8 cellular contexts compared by ENCODE assay signal in genomic region chr11:78138694-78139421, GRCh38. TPM values are rescaled to one million over a fixed set of nuclear protein-coding genes. Genes with fewer than 3 reads are reported as not detected.
DNase-seq lines count a peak whose midpoint lies in the region; ATAC-seq and TF ChIP-seq lines count a peak whose summit lies in the region.

No MANE protein-coding gene starts in this region.

- H3K27me3 ChIP-seq in rectal smooth muscle tissue (ENCODE audit: control insufficient read depth, insufficient read depth, low read length) = no peaks in the 10 kb centered on the region

- peak overlapping the region; percentile 97 for H3K27ac Mint-ChIP-seq in HFFc6
- peak overlapping the region; percentile 93 for H3K27ac Mint-ChIP-seq in activated CD8-positive, alpha-beta T cell treated with anti-CD3 and anti-CD28 coated beads, Interleukin-2, amount 10 ng/mL, durations not matched to agents 7 days and 5 days

- H3K4me1 Mint-ChIP-seq in HFFc6 (ENCODE audit: low read depth) = peaks cover 43% of the 10 kb centered on the region
- peaks cover 44% of the 10 kb centered on the region for H3K4me1 Mint-ChIP-seq in activated CD8-positive, alpha-beta T cell treated with anti-CD3 and anti-CD28 coated beads, Interleukin-2, amount 10 ng/mL, durations not matched to agents 7 days and 5 days (ENCODE audit: low read depth)

- H3K4me3 ChIP-seq in NB4 (ENCODE audit: low read depth, low read length) = peak overlapping the region; percentile 99
- H3K4me3 ChIP-seq in fibroblast of the aortic adventitia (ENCODE audit: low read depth, low read length) = peak overlapping the region; percentile 83
- H3K4me3 ChIP-seq in rectal smooth muscle tissue (ENCODE audit: low read length) = peak overlapping the region; percentile 77

- peak overlapping the region; percentile 46 for H3K9ac ChIP-seq in rectal smooth muscle tissue (ENCODE audit: low read length)

- H3K4me1 ChIP-seq in rectal smooth muscle tissue (ENCODE audit: control insufficient read depth, insufficient read depth, low read length) = peaks cover 5% of the 10 kb centered on the region

- H3K27ac ChIP-seq in rectal smooth muscle tissue (ENCODE audit: low read depth, low read length) = peak overlapping the region; percentile 31

- POLR2A ChIA-PET in activated CD8-positive, alpha-beta T cell treated with anti-CD3 and anti-CD28 coated beads, Interleukin-2, amount 10 ng/mL, durations not matched to agents 7 days and 5 days (lab: Charles Lee) = interaction anchor here (0.6 to 1.7 kb wide), 20 partner anchors 9 to 436 kb away, joined by 3 to 18 read pairs (median 4); partner anchors contain the start of genes INTS4, KCTD21, NARS2 and NDUFC2

- no peaks in the 10 kb centered on the region for H3K36me3 ChIP-seq in rectal smooth muscle tissue (ENCODE audit: control insufficient read depth, insufficient read depth, low read length)

- H3K36me3 Mint-ChIP-seq in HFFc6 (ENCODE audit: low read depth) = peaks cover 31% of the 10 kb centered on the region
- H3K36me3 Mint-ChIP-seq in activated CD8-positive, alpha-beta T cell treated with anti-CD3 and anti-CD28 coated beads, Interleukin-2, amount 10 ng/mL, durations not matched to agents 7 days and 5 days (ENCODE audit: low read depth) = peaks cover 58% of the 10 kb centered on the region

- H3K27me3 Mint-ChIP-seq in HFFc6 (ENCODE audit: insufficient read depth) = peaks cover 1% of the 10 kb centered on the region; the same call in 1 of the 2 replicates
- no peaks in the 10 kb centered on the region for H3K27me3 Mint-ChIP-seq in activated CD8-positive, alpha-beta T cell treated with anti-CD3 and anti-CD28 coated beads, Interleukin-2, amount 10 ng/mL, durations not matched to agents 7 days and 5 days (ENCODE audit: low read depth)

- DNase-seq in NCI-H146 (lab: John Stamatoyannopoulos, UW) (peak; percentile 30), NCI-H146 treated with DMSO at 0.1 percent for 48 hours (lab: John Stamatoyannopoulos, UW; ENCODE audit: unreplicated experiment) (no peak), HFFc6 (peak; percentile 39), NB4 (ENCODE audit: low read depth) (peak; percentile 81), fibroblast of the aortic adventitia (ENCODE audit: low read depth) (no peak), DMS153 treated with DMSO at 0.1 percent for 48 hours (lab: John Stamatoyannopoulos, UW; ENCODE audit: unreplicated experiment) (no peak)
- peak; percentile 62 for DNase-seq in activated CD8-positive, alpha-beta T cell treated with anti-CD3 and anti-CD28 coated beads, Interleukin-2, amount 10 ng/mL, durations not matched to agents 7 days and 5 days

- peak; percentile 59 for ATAC-seq in activated CD8-positive, alpha-beta T cell treated with anti-CD3 and anti-CD28 coated beads, Interleukin-2, amount 10 ng/mL, durations not matched to agents 7 days and 5 days

- no peaks in the 10 kb centered on the region for H3K9me3 Mint-ChIP-seq in HFFc6
- no peaks in the 10 kb centered on the region for H3K9me3 Mint-ChIP-seq in activated CD8-positive, alpha-beta T cell treated with anti-CD3 and anti-CD28 coated beads, Interleukin-2, amount 10 ng/mL, durations not matched to agents 7 days and 5 days (ENCODE audit: insufficient read depth)

- TF ChIP-seq POLR2A in NB4 (IDR thresholded peaks at IDR 0.05; ENCODE audit: extremely low read depth, insufficient read length) = no peak

- TF ChIP-seq CTCF in HFFc6 (IDR thresholded peaks at IDR 0.05) = no peak; the same call in 1 of the 2 replicates
- TF ChIP-seq CTCF in NB4 (IDR thresholded peaks at IDR 0.05; ENCODE audit: low read depth, low read length) = no peak
- TF ChIP-seq CTCF in fibroblast of the aortic adventitia (IDR thresholded peaks at IDR 0.05; ENCODE audit: insufficient read depth, low read length) = no peak

- CTCF ChIA-PET in activated CD8-positive, alpha-beta T cell treated with anti-CD3 and anti-CD28 coated beads, Interleukin-2, amount 10 ng/mL, durations not matched to agents 7 days and 5 days (lab: Charles Lee) = interaction anchor here (0.8 to 3.9 kb wide), 11 partner anchors 9 to 427 kb away, joined by 3 to 26 read pairs (median 4); partner anchors contain the start of genes GAB2, INTS4, KCTD21 and USP35

- H3K4me3 Mint-ChIP-seq in HFFc6 = peak overlapping the region; percentile 99
- peak overlapping the region; percentile 80 for H3K4me3 Mint-ChIP-seq in activated CD8-positive, alpha-beta T cell treated with anti-CD3 and anti-CD28 coated beads, Interleukin-2, amount 10 ng/mL, durations not matched to agents 7 days and 5 days

RNA-seq across cellular contexts. Expression of gene ALG8, which starts 0.6 kb away (rescaled TPM):
- 10 to 100 TPM; 62.0 to 84.0 (median 69.8) TPM for total RNA-seq in HFFc6 (2021; fragmentation: NEBNext Ultra II Directional; extraction: Animal tissue kit (Norgen Biotek cat#: 25700))
- 10 to 100 TPM; 49.9 to 51.7 TPM for total RNA-seq in activated CD8-positive, alpha-beta T cell treated with anti-CD3 and anti-CD28 coated beads, Interleukin-2, amount 10 ng/mL, durations not matched to agents 7 days and 5 days
- 17.0 and 56.6 TPM in 2 replicates for total RNA-seq in fibroblast of the aortic adventitia (ENCODE audit: low replicate concordance)

RNA-seq across cellular contexts. Expression of gene KCTD21, which starts 49.6 kb away (rescaled TPM):
- 10 to 100 TPM; 10.4 to 15.7 (median 12.6) TPM for total RNA-seq in HFFc6 (2021; fragmentation: NEBNext Ultra II Directional; extraction: Animal tissue kit (Norgen Biotek cat#: 25700))
- 1 to 10 TPM; 7.1 to 7.8 TPM for total RNA-seq in activated CD8-positive, alpha-beta T cell treated with anti-CD3 and anti-CD28 coated beads, Interleukin-2, amount 10 ng/mL, durations not matched to agents 7 days and 5 days
- 11.9 and 14.5 TPM in 2 replicates for total RNA-seq in fibroblast of the aortic adventitia (ENCODE audit: low replicate concordance)

RNA-seq across cellular contexts. Expression of gene USP35, which starts 49.9 kb away (rescaled TPM):
- total RNA-seq in HFFc6 (2021; fragmentation: NEBNext Ultra II Directional; extraction: Animal tissue kit (Norgen Biotek cat#: 25700)) = 10 to 100 TPM in 1 of 6 experiments, 1 to 10 TPM in 5; 8.5 to 10.6 (median 9.0) TPM
- total RNA-seq in activated CD8-positive, alpha-beta T cell treated with anti-CD3 and anti-CD28 coated beads, Interleukin-2, amount 10 ng/mL, durations not matched to agents 7 days and 5 days = 10 to 100 TPM; 11.9 to 12.8 TPM
- total RNA-seq in fibroblast of the aortic adventitia (ENCODE audit: low replicate concordance) = 10.2 and 32.2 TPM in 2 replicates

RNA-seq across cellular contexts. Expression of gene NDUFC2, which starts 59.2 kb away (rescaled TPM):
- total RNA-seq in HFFc6 (2021; fragmentation: NEBNext Ultra II Directional; extraction: Animal tissue kit (Norgen Biotek cat#: 25700)) = 100 to 1,000 TPM; 330 to 476 (median 410) TPM
- 100 to 1,000 TPM; 193 TPM for total RNA-seq in activated CD8-positive, alpha-beta T cell treated with anti-CD3 and anti-CD28 coated beads, Interleukin-2, amount 10 ng/mL, durations not matched to agents 7 days and 5 days
- 91.9 and 103 TPM in 2 replicates for total RNA-seq in fibroblast of the aortic adventitia (ENCODE audit: low replicate concordance)

Comparison
In these comparisons a context has a peak if more than half of its experiments do, and no peak if none do; other contexts are left out.
1. DNase-seq: peak in NCI-H146 (single experiment), HFFc6 (single experiment), NB4 (single experiment) and activated CD8-positive, alpha-beta T cell treated with anti-CD3 and anti-CD28 coated beads, Interleukin-2, amount 10 ng/mL, durations not matched to agents 7 days and 5 days (single experiment); none in NCI-H146 treated with DMSO at 0.1 percent for 48 hours (single experiment), fibroblast of the aortic adventitia (single experiment) and DMS153 treated with DMSO at 0.1 percent for 48 hours (single experiment).
2. Peak in every context shown above with its lines, with median percentiles within 50 percentile points of each other: H3K4me3 ChIP-seq.